Comparison of ENCODE assay signal across 1 cellular context in the genomic region with DNA sequence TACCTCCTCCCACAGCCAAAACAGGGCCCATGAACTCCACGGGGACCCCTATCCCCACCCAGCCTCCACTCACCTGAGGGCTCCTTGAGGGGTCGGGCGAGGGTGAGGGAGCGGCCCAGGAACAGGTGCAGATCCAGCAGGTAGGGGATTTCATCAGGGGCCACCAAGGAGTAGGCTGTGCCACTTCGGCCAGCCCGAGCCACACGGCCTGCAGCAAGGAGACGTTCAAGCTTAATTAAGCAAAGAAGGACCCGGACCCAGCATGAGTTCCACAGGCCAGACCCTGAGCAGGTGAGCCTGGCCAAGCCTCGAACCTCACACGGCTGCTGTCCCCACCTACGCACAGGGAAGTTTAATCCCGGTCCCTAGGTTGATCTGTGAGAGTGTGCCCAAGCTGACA.
TF ChIP-seq lines count a peak whose summit lies in the region.

No MANE protein-coding gene starts in this region.

TF ChIP-seq in K562, 482 proteins besides CTCF, POLR2A, EP300 and RAD21:
- TF ChIP-seq SREBF2 (CRISPR knock-in tag; IDR thresholded peaks at IDR 0.05), result no peak
- peak; percentile 25; the same call in 1 of the 2 replicates for TF ChIP-seq POLR2G (IDR thresholded peaks at IDR 0.05; ENCODE audit: low read depth, low read length)
- TF ChIP-seq RBFOX2 (IDR thresholded peaks at IDR 0.05; ENCODE audit: low read depth, low read length), result 0 out of 2 replicates have a peak, but pooled peaks have one; percentile 23
TF ChIP-seq in K562: peak in this region for 2.
